ENCODE assay signal across 11 cellular contexts in genomic region chr13:74573654-74574053, GRCh38.
DNase-seq lines count a peak whose midpoint lies in the region; ATAC-seq and TF ChIP-seq lines count a peak whose summit lies in the region.
"Had no signal": no experiment of that assay in that cellular context is flagged by ENCODE, and none has a peak within 500 bp of the region (broad histone marks: within the 10 kb centered on the region; RNA-seq: fewer than 3 reads in every experiment).

No MANE protein-coding gene starts in this region.

- DNase-seq in NCI-H748 (lab: John Stamatoyannopoulos, UW; ENCODE audit: unreplicated experiment) (peak; percentile 33), NCI-H748 treated with DMSO at 0.1 percent for 48 hours (lab: John Stamatoyannopoulos, UW) (no peak), WTC11 (ENCODE audit: low spot score) (peak; percentile 70), islet precursor cell (peak; percentile 54), GM19240 (ENCODE audit: insufficient read length, low spot score) (no peak)
- DNase-seq: NCI-H1930 had no signal

- CTCF ChIA-PET in WTC11 (lab: Charles Lee) = interaction anchor here (0.6 to 3.5 kb wide), 16 partner anchors 11 to 685 kb away, joined by 3 to 24 read pairs (median 3); no protein-coding TSS in a partner anchor

- H3K27me3 Mint-ChIP-seq in WTC11 (ENCODE audit: low read depth) = peaks cover 15% of the 10 kb centered on the region

- ATAC-seq in WTC11 (peak; percentile 60), GM19328 (IDR thresholded peaks at IDR 0.05; ENCODE audit: unreplicated experiment) (no peak), HG03565 (IDR thresholded peaks at IDR 0.05; ENCODE audit: unreplicated experiment) (no peak)
- ATAC-seq: body of pancreas had no signal

- H3K27ac Mint-ChIP-seq in WTC11 = no peak overlapping the region

- no peaks in the 10 kb centered on the region for H3K36me3 Mint-ChIP-seq in WTC11

- no peak overlapping the region for H3K4me3 ChIP-seq in GM12875 (ENCODE audit: low read depth, low read length)
- H3K4me3 ChIP-seq: body of pancreas, SJCRH30 had no signal

- TF ChIP-seq CTCF in GM12875 (IDR thresholded peaks at IDR 0.05; ENCODE audit: borderline replicate concordance, insufficient read depth, low read depth, low read length) = 0 out of 2 replicates have a peak, but pooled peaks have one; percentile 22
- peak; percentile 23; the same call in 1 of the 2 replicates for TF ChIP-seq CTCF in WTC11 (IDR thresholded peaks at IDR 0.05)

- POLR2A ChIA-PET in WTC11 (lab: Charles Lee) = no interaction called here

- H3K9me3 Mint-ChIP-seq in WTC11 = no peaks in the 10 kb centered on the region

- H3K4me3 Mint-ChIP-seq in WTC11 = no peak overlapping the region

- peaks cover 28% of the 10 kb centered on the region for H3K4me1 Mint-ChIP-seq in WTC11

TF ChIP-seq in WTC11, 78 proteins besides CTCF, POLR2A, EP300 and RAD21:
- TF ChIP-seq FOXK1 (CRISPR knock-in tag; IDR thresholded peaks at IDR 0.05) = no peak
- TF ChIP-seq, protein P1, sequence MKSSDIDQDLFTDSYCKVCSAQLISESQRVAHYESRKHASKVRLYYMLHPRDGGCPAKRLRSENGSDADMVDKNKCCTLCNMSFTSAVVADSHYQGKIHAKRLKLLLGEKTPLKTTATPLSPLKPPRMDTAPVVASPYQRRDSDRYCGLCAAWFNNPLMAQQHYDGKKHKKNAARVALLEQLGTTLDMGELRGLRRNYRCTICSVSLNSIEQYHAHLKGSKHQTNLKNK (CRISPR knock-in tag; IDR thresholded peaks at IDR 0.05) = no peak
- TF ChIP-seq, protein P2, sequence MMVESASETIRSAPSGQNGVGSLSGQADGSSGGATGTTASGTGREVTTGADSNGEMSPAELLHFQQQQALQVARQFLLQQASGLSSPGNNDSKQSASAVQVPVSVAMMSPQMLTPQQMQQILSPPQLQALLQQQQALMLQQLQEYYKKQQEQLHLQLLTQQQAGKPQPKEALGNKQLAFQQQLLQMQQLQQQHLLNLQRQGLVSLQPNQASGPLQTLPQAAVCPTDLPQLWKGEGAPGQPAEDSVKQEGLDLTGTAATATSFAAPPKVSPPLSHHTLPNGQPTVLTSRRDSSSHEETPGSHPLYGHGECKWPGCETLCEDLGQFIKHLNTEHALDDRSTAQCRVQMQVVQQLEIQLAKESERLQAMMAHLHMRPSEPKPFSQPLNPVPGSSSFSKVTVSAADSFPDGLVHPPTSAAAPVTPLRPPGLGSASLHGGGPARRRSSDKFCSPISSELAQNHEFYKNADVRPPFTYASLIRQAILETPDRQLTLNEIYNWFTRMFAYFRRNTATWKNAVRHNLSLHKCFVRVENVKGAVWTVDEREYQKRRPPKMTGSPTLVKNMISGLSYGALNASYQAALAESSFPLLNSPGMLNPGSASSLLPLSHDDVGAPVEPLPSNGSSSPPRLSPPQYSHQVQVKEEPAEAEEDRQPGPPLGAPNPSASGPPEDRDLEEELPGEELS (CRISPR knock-in tag; IDR thresholded peaks at IDR 0.05) = no peak

Comparison
In these comparisons a context has a peak if more than half of its experiments do, and no peak if none do; other contexts are left out.
1. DNase-seq: peak in NCI-H748 (single experiment), WTC11 (single experiment) and islet precursor cell (single experiment); none in NCI-H748 treated with DMSO at 0.1 percent for 48 hours (single experiment) and GM19240 (single experiment).